In the genomic region with DNA sequence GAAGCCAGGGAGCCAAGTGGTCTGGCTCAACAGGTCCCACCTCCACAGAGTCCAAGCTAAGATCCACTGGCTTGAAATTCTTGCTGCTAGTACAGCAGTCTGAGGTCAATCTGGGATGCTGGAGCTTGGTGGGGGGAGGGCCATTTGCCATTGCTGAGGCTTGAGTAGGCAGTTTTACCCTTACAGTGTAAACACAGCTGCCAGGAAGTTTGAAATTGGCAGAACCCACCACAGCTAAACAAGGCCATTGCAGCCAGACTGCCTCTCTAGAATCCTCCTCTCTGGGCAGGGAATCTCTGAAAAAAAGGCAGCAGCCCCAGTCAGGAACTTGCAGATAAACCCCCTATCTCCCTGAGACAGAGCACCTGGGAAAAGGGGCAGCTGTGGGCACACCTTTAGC, we compare ENCODE assay signal across 21 cellular contexts.
DNase-seq lines count a peak whose midpoint lies in the region; ATAC-seq lines count a peak whose summit lies in the region.
"Had no signal": no experiment of that assay in that cellular context is flagged by ENCODE, and none has a peak within 500 bp of the region (broad histone marks: within the 10 kb centered on the region; RNA-seq: fewer than 3 reads in every experiment).

No MANE protein-coding gene starts in this region.

- ATAC-seq in HG02852 (IDR thresholded peaks at IDR 0.05; ENCODE audit: unreplicated experiment) = no peak

- DNase-seq in DMS53 (lab: John Stamatoyannopoulos, UW) = peak; percentile 52
- no peak for DNase-seq in DMS53 treated with DMSO at 0.1 percent for 48 hours (lab: John Stamatoyannopoulos, UW; ENCODE audit: unreplicated experiment)
- DNase-seq in SHP77 (lab: John Stamatoyannopoulos, UW) = peak; percentile 20 to 51
- peak; percentile 5 for DNase-seq in myocyte (ENCODE audit: low read depth)
- DNase-seq in stimulated activated CD4-positive, alpha-beta T cell treated with anti-CD3 and anti-CD28 coated beads, Interleukin-4, amount 100 ng/mL, for 1 hour = no peak
- DNase-seq in cardiac septum (ENCODE audit: low spot score) = no peak
- DNase-seq: 8988T, ACHN, BE2C, DMS79, HCEC 1CT, MV-4-11, NCI-H1105, NCI-H1436 treated with DMSO at 0.1 percent for 48 hours, NCI-H187 treated with DMSO at 0.1 percent for 48 hours, NCI-H446 treated with DMSO at 0.1 percent for 48 hours, NCI-H526, SIG-M5, SK-N-SH, SW 1271 had no signal

- intact Hi-C loops in cardiac septum (cut with DNase I) = no loop called here

Comparison
In these comparisons a context has a peak if more than half of its experiments do, and no peak if none do; other contexts are left out.
1. DNase-seq: peak in DMS53 (single experiment), SHP77 (2 of 2) and myocyte (single experiment); none in DMS53 treated with DMSO at 0.1 percent for 48 hours (single experiment), stimulated activated CD4-positive, alpha-beta T cell treated with anti-CD3 and anti-CD28 coated beads, Interleukin-4, amount 100 ng/mL, for 1 hour (single experiment) and cardiac septum (single experiment).